24 cellular contexts compared by ENCODE assay signal in the genomic region with DNA sequence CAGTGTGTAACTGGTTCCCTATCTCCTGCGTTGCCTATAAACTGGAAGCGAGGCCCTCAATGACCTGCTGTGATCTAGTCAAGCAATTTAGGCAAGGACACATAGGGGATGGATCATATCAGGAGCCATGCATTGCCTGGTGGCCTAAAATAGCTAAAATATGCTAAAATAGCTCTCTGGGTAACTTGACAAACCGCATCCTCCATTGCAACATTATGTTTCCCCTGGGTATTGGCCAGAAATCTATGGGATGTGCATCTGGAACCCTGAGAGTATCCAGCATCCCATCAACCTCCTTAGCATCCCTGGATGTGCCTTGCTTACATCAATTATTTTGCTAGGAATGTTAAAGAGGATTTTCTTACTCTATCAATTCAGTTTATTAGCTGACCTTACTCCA.
"Had no signal": no experiment of that assay in that cellular context is flagged by ENCODE, and none has a peak within 500 bp of the region (broad histone marks: within the 10 kb centered on the region; RNA-seq: fewer than 3 reads in every experiment).

No MANE protein-coding gene starts in this region.

- H3K79me2 ChIP-seq: hepatocyte, parathyroid adenoma had no signal

- H3K9me3 ChIP-seq: colonic mucosa, esophagus squamous epithelium, prostate gland, right lobe of liver, spleen, stomach, thoracic aorta, transverse colon had no signal

- H3K4me2 ChIP-seq: hepatocyte had no signal

- H3K36me3 ChIP-seq: colonic mucosa, esophagus squamous epithelium, prostate gland, right lobe of liver, spleen, stomach, thoracic aorta, transverse colon had no signal

- H3K4me1 ChIP-seq: colonic mucosa, esophagus squamous epithelium, parathyroid adenoma, prostate gland, right lobe of liver, spleen, stomach, transverse colon had no signal

- H3K9ac ChIP-seq: parathyroid adenoma had no signal

- H2AFZ ChIP-seq: hepatocyte, parathyroid adenoma had no signal

- H3K4me3 ChIP-seq: colonic mucosa, esophagus squamous epithelium, hepatocyte, lung, prostate gland, right lobe of liver, spleen, stomach, thoracic aorta, transverse colon had no signal

- H3K27ac ChIP-seq: colonic mucosa, esophagus squamous epithelium, hepatocyte, parathyroid adenoma, prostate gland, right lobe of liver, spleen, stomach, thoracic aorta, transverse colon had no signal

- DNase-seq: colonic mucosa; dermis blood vessel endothelial cell; esophagus squamous epithelium; foreskin melanocyte; head of caudate nucleus; kidney; left cardiac atrium; left ventricle myocardium superior; mesenchymal stem cell; naive B cell; retina; right lobe of liver; spleen; stimulated activated CD4-positive, alpha-beta T cell treated with anti-CD3 and anti-CD28 coated beads, Interleukin-15, amount 100 ng/mL, for 24 hours; stimulated activated CD4-positive, alpha-beta T cell treated with anti-CD3 and anti-CD28 coated beads, Interleukin-1b, Interleukin-23, amount 100 ng/mL, for 48 hours; stimulated activated naive CD4-positive, alpha-beta T cell; stomach; substantia nigra; transverse colon had no signal

- H3K27me3 ChIP-seq: colonic mucosa, esophagus squamous epithelium, hepatocyte, right lobe of liver, spleen, stomach, transverse colon had no signal

- ATAC-seq: left cardiac atrium, left ventricle myocardium superior, right lobe of liver had no signal
